9 cellular contexts compared by ENCODE assay signal in the genomic region with DNA sequence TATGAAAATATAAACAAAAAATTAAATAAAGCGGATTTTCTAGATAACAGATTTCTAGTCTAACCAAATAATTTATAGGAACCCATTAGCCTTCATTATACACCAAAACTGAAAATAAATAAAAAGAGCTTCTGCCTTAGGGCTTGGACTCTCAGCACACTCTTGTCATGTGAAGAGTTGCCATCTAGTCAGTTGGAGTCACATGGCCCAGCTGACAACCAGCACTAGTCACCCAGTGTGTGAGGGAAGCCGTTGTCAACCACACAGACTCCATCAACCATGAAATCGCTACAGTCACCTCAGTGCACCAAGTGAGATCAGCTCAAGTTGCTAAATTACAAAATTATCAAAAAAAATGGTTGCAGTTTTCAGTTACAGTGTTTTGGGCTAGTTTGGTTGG.
DNase-seq lines count a peak whose midpoint lies in the region.
"Had no signal": no experiment of that assay in that cellular context is flagged by ENCODE, and none has a peak within 500 bp of the region (broad histone marks: within the 10 kb centered on the region; RNA-seq: fewer than 3 reads in every experiment).

No MANE protein-coding gene starts in this region.

- DNase-seq in M059J (ENCODE audit: low read depth): peak; percentile 7
- DNase-seq in OCI-M1 (lab: John Stamatoyannopoulos, UW): peak; percentile 39
- peak; percentile 56 for DNase-seq in foreskin melanocyte
- DNase-seq in AML-193 (lab: John Stamatoyannopoulos, UW): no peak
- no peak for DNase-seq in SKM-1 treated with dmso at 0.1 percent for 144 hours (lab: John Stamatoyannopoulos, UW; ENCODE audit: unreplicated experiment)
- no peak for DNase-seq in GM03348 (ENCODE audit: low spot score)
- DNase-seq: CD8-positive, alpha-beta T cell; COR-L47; GOT3 had no signal

Comparison
In these comparisons a context has a peak if more than half of its experiments do, and no peak if none do; other contexts are left out.
1. DNase-seq: peak in M059J (single experiment), OCI-M1 (single experiment) and foreskin melanocyte (single experiment); none in AML-193 (0 of 2), SKM-1 treated with dmso at 0.1 percent for 144 hours (single experiment) and GM03348 (single experiment).